ENCODE assay signal across 17 cellular contexts in genomic region chr2:28025116-28025515, GRCh38.
DNase-seq lines count a peak whose midpoint lies in the region; ATAC-seq and TF ChIP-seq lines count a peak whose summit lies in the region.
"Had no signal": no experiment of that assay in that cellular context is flagged by ENCODE, and none has a peak within 500 bp of the region (broad histone marks: within the 10 kb centered on the region; RNA-seq: fewer than 3 reads in every experiment).

No MANE protein-coding gene starts in this region.

- H3K36me3 Mint-ChIP-seq in osteocyte (ENCODE audit: unreplicated experiment): peaks cover 23% of the 10 kb centered on the region

- DNase-seq in amniotic epithelial cell (ENCODE audit: low read depth): peak; percentile 80
- DNase-seq in fibroblast of peridontal ligament (ENCODE audit: extremely low read depth): peak; percentile 37
- no peak for DNase-seq in osteocyte (ENCODE audit: extremely low spot score, unreplicated experiment)
- DNase-seq in dorsolateral prefrontal cortex: no peak
- DNase-seq in ureter (ENCODE audit: low spot score): no peak
- no peak for DNase-seq in SK-N-SH
- DNase-seq: ACHN; AML-193; Caco-2; CD4-positive, alpha-beta T cell; DMS153; DMS79; GF-D8; HCEC 1CT had no signal

- POLR2A ChIA-PET in SK-N-SH (lab: Yijun Ruan, JAX): no interaction called here

- H3K4me1 ChIP-seq in SK-N-SH (ENCODE audit: control insufficient read depth in 1 of 2, insufficient read depth in 2 of 2, low read depth in 1 of 2, low read length in 1 of 2): no peaks in the 10 kb centered on the region
- H3K4me1 ChIP-seq: Caco-2 had no signal

- H3K27ac ChIP-seq in dorsolateral prefrontal cortex: peak overlapping the region in 18 of 59 donors; percentile 1 to 47 (median 21)
- H3K27ac ChIP-seq in SK-N-SH (ENCODE audit: low read depth in 2 of 2, low read length in 1 of 2): no peak overlapping the region
- H3K27ac ChIP-seq: C4-2B had no signal

- TF ChIP-seq EP300 in SK-N-SH (IDR thresholded peaks at IDR 0.05; ENCODE audit: borderline replicate concordance in 1 of 2, low read depth in 1 of 2, low read length in 1 of 2): no peak

- H3K4me1 Mint-ChIP-seq in osteocyte (ENCODE audit: unreplicated experiment): peaks cover 33% of the 10 kb centered on the region

- H3K36me3 ChIP-seq in SK-N-SH (replicated peaks in 1 of 2; ENCODE audit: control insufficient read depth in 1 of 2, insufficient read depth in 2 of 2, low read length in 1 of 2): peaks cover 2 to 13% of the 10 kb centered on the region in 2 experiments

- no peak overlapping the region for H3K4me3 Mint-ChIP-seq in osteocyte (ENCODE audit: unreplicated experiment)
- H3K4me3 Mint-ChIP-seq: CD4-positive, alpha-beta T cell; GM23338 had no signal

- WGBS in SK-N-SH (ENCODE audit: low lambda C conversion rate): 95% methylated on average over 4 of the region's 4 CpGs

- H3K27me3 Mint-ChIP-seq in osteocyte (ENCODE audit: unreplicated experiment): no peaks in the 10 kb centered on the region
- H3K27me3 Mint-ChIP-seq: CD4-positive, alpha-beta T cell had no signal

- H3K4me2 ChIP-seq in SK-N-SH: no peak overlapping the region
- H3K4me2 ChIP-seq: GM23338 had no signal

- H2AFZ ChIP-seq in SK-N-SH (ENCODE audit: low read depth): no peak overlapping the region
- H2AFZ ChIP-seq: GM23338 had no signal

- no peaks in the 10 kb centered on the region for H3K9me3 ChIP-seq in SK-N-SH
- H3K9me3 ChIP-seq: Caco-2 had no signal

- H3K4me3 ChIP-seq in dorsolateral prefrontal cortex: no peak overlapping the region
- H3K4me3 ChIP-seq in SK-N-SH (ENCODE audit: low read depth in 2 of 2, low read length in 1 of 2): no peak overlapping the region
- H3K4me3 ChIP-seq: GM23338 had no signal

- peak overlapping the region; percentile 47 for H3K27ac Mint-ChIP-seq in osteocyte (ENCODE audit: unreplicated experiment)
- H3K27ac Mint-ChIP-seq: CD4-positive, alpha-beta T cell; GM23338 had no signal

- no peaks in the 10 kb centered on the region for H3K27me3 ChIP-seq in dorsolateral prefrontal cortex
- H3K27me3 ChIP-seq in SK-N-SH (ENCODE audit: insufficient read depth): no peaks in the 10 kb centered on the region

- no peaks in the 10 kb centered on the region for H3K79me2 ChIP-seq in SK-N-SH (ENCODE audit: insufficient read depth)

- TF ChIP-seq CTCF in osteocyte (IDR thresholded peaks at IDR 0.05) (no peak), dorsolateral prefrontal cortex (IDR thresholded peaks at IDR 0.05 in 54 of 56, conservative IDR thresholded peaks at IDR 0.05 in 2 of 56; ENCODE audit: low read depth in 1 of 56, partially characterized antibody in 56 of 56) (no peak), SK-N-SH (IDR thresholded peaks at IDR 0.05) (no peak)

- CTCF ChIA-PET in SK-N-SH (lab: Yijun Ruan, JAX): no interaction called here

- no peak for TF ChIP-seq RAD21 in SK-N-SH (IDR thresholded peaks at IDR 0.05; ENCODE audit: low read length)

- H3F3A ChIP-seq in SK-N-SH (replicated peaks; ENCODE audit: insufficient read depth): no peaks in the 10 kb centered on the region

- H4K20me1 ChIP-seq in SK-N-SH (ENCODE audit: insufficient read depth): no peaks in the 10 kb centered on the region

- no peaks in the 10 kb centered on the region for H3K9me2 ChIP-seq in SK-N-SH

- H3K9me3 Mint-ChIP-seq in osteocyte (ENCODE audit: unreplicated experiment): no peaks in the 10 kb centered on the region
- H3K9me3 Mint-ChIP-seq: GM23338 had no signal

- intact Hi-C loops in dorsolateral prefrontal cortex (cut with DNase I): no loop called here

- H3K9ac ChIP-seq in SK-N-SH: no peak overlapping the region

- no peak for ATAC-seq in GM21576 (IDR thresholded peaks at IDR 0.05; ENCODE audit: unreplicated experiment)
- ATAC-seq: GM23338 had no signal

TF ChIP-seq in SK-N-SH, 30 proteins besides CTCF, POLR2A, EP300 and RAD21:
- TF ChIP-seq ELF1 (IDR thresholded peaks at IDR 0.05) (no peak), TAF1 (IDR thresholded peaks at IDR 0.05; ENCODE audit: borderline replicate concordance, low read depth, low read length) (no peak), PBX3 (IDR thresholded peaks at IDR 0.05) (no peak), CHD2 (IDR thresholded peaks at IDR 0.05; ENCODE audit: low read length, partially characterized antibody) (no peak), POLR2AphosphoS5 (IDR thresholded peaks at IDR 0.05; ENCODE audit: low read depth, low read length) (no peak), TEAD4 (IDR thresholded peaks at IDR 0.05; ENCODE audit: borderline replicate concordance, insufficient read depth) (no peak), FOSL2 (IDR thresholded peaks at IDR 0.05; ENCODE audit: borderline replicate concordance, low read depth) (no peak), GATA2 (CRISPR knock-in tag; IDR thresholded peaks at IDR 0.05) (no peak), MEF2A (IDR thresholded peaks at IDR 0.05; ENCODE audit: borderline replicate concordance, low read depth) (no peak), RFX5 (IDR thresholded peaks at IDR 0.05; ENCODE audit: low read length) (no peak), RXRA (IDR thresholded peaks at IDR 0.05; ENCODE audit: borderline replicate concordance, low read depth) (no peak), ZBTB33 (IDR thresholded peaks at IDR 0.05; ENCODE audit: borderline replicate concordance, low read depth) (no peak), MXI1 (IDR thresholded peaks at IDR 0.05; ENCODE audit: low read depth, low read length) (no peak), SIN3A (IDR thresholded peaks at IDR 0.05; ENCODE audit: borderline replicate concordance, low read depth, low read length) (no peak)
TF ChIP-seq in SK-N-SH: peak in this region for 0.

Comparison
In these comparisons a context has a peak if more than half of its experiments do, and no peak if none do; other contexts are left out.
1. DNase-seq: peak in amniotic epithelial cell (single experiment) and fibroblast of peridontal ligament (single experiment); none in osteocyte (single experiment), dorsolateral prefrontal cortex (0 of 10), ureter (single experiment) and SK-N-SH (single experiment).